Comparison of ENCODE assay signal across 1 cellular context in the genomic region with DNA sequence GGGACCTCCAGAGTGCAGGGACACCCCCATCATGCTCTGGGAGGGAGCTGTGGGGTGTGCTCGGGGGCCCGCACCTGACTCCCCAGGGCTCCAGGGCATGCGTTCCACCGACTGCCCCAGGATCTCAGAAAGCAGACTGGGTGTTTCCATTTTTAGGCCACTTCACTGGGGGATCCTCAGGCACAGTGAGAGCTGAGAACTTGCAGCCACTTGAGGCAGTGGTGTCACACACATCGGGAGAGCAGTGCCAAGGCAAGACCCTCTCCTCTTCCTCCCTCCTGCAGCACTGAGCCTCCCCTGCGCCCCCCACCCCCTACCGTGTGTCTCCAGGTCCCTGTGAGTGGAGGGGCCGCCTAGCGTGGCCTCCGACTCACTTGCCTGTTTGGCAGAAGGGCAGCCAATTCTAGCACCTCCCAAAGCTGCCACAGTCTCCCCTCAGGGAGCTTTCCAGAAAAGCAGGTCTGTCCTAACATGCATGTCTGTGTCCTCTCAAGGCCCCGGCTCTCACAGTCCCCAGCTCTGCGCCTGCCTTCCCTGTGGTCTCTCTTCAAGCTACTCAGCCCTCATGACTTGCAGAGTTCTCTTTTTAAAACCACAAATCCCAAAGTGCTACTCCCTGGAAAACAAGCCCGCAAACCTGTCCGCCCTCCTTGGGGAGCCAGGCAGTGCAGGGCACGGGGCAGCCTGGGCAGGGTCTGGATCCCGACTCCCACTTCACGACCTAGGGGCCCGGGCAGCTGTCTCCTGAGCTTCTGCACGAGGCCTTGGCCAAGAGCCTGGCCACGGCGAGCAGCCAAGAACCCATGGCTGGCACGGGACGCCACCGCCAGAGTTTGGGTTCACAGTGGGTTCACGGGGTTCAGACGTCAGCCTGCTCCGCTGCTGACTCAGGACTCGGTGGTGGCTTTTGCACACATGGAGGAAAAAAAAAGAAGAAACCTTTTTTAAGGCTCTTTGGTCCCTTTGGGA.
TF ChIP-seq lines count a peak whose summit lies in the region.

No MANE protein-coding gene starts in this region.

TF ChIP-seq in HepG2, 621 proteins besides CTCF, POLR2A, EP300 and RAD21 (continued from another document):
- TF ChIP-seq, protein P1, sequence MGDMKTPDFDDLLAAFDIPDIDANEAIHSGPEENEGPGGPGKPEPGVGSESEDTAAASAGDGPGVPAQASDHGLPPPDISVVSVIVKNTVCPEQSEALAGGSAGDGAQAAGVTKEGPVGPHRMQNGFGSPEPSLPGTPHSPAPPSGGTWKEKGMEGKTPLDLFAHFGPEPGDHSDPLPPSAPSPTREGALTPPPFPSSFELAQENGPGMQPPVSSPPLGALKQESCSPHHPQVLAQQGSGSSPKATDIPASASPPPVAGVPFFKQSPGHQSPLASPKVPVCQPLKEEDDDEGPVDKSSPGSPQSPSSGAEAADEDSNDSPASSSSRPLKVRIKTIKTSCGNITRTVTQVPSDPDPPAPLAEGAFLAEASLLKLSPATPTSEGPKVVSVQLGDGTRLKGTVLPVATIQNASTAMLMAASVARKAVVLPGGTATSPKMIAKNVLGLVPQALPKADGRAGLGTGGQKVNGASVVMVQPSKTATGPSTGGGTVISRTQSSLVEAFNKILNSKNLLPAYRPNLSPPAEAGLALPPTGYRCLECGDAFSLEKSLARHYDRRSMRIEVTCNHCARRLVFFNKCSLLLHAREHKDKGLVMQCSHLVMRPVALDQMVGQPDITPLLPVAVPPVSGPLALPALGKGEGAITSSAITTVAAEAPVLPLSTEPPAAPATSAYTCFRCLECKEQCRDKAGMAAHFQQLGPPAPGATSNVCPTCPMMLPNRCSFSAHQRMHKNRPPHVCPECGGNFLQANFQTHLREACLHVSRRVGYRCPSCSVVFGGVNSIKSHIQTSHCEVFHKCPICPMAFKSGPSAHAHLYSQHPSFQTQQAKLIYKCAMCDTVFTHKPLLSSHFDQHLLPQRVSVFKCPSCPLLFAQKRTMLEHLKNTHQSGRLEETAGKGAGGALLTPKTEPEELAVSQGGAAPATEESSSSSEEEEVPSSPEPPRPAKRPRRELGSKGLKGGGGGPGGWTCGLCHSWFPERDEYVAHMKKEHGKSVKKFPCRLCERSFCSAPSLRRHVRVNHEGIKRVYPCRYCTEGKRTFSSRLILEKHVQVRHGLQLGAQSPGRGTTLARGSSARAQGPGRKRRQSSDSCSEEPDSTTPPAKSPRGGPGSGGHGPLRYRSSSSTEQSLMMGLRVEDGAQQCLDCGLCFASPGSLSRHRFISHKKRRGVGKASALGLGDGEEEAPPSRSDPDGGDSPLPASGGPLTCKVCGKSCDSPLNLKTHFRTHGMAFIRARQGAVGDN (CRISPR knock-in tag; IDR thresholded peaks at IDR 0.05): peak; percentile 38
